In genomic region chr7:73832806-73833205, GRCh38 we compare ENCODE assay signal across 17 cellular contexts. TPM values are rescaled to one million over a fixed set of nuclear protein-coding genes. Genes with fewer than 3 reads are reported as not detected.
DNase-seq lines count a peak whose midpoint lies in the region; ATAC-seq and TF ChIP-seq lines count a peak whose summit lies in the region.
"Had no signal": no experiment of that assay in that cellular context is flagged by ENCODE, and none has a peak within 500 bp of the region (broad histone marks: within the 10 kb centered on the region; RNA-seq: fewer than 3 reads in every experiment).

No MANE protein-coding gene starts in this region.

- H3K4me3 Mint-ChIP-seq in effector memory CD8-positive, alpha-beta T cell: no peak overlapping the region
- H3K4me3 Mint-ChIP-seq: activated B cell treated with CpG ODN at 0.5 μM for 24 hours; CD14-positive monocyte; stimulated activated naive CD8-positive, alpha-beta T cell treated with anti-CD3 and anti-CD28 coated beads, Interleukin-15, Interleukin-2, amounts not matched to agents 100 ng/mL and 50 ng/mL, for 24 hours; T-cell had no signal

- RAD21 ChIA-PET in HCT116 (lab: Charles Lee; ENCODE audit: low non-redundant PET in 1 of 2, low total read pairs in 2 of 2, uncharacterized antibody in 2 of 2, unreplicated experiment in 2 of 2): interaction anchor here (0.5 to 1.7 kb wide), 7 partner anchors 9 to 235 kb away, joined by 3 to 7 read pairs (median 4); partner anchors contain the start of gene METTL27 (in 1 of the 2)

- H3K9me2 ChIP-seq in HCT116 (ENCODE audit: insufficient read depth): no peaks in the 10 kb centered on the region

- H3K4me3 ChIP-seq in HCT116 (replicated peaks in 1 of 2; ENCODE audit: low read depth in 1 of 2, low read length in 2 of 2) (peak overlapping the region; percentile 93 to 96), kidney epithelial cell (ENCODE audit: low read depth, low read length) (peak overlapping the region; percentile 58), suprapubic skin (peak overlapping the region; percentile 47)

- no peak for TF ChIP-seq EP300 in suprapubic skin (IDR thresholded peaks at IDR 0.05)

- CTCF ChIA-PET in HCT116 (lab: Charles Lee): interaction anchor here (0.6 to 1.9 kb wide), 9 partner anchors 9 to 374 kb away, joined by 3 to 8 read pairs (median 3); partner anchors contain the start of gene METTL27

- H3K9me3 ChIP-seq in HCT116 (ENCODE audit: control insufficient read depth in 1 of 2, insufficient read depth in 1 of 2, low read depth in 1 of 2, low read length in 2 of 2): no peaks in the 10 kb centered on the region
- H3K9me3 ChIP-seq in suprapubic skin: no peaks in the 10 kb centered on the region
- H3K9me3 ChIP-seq: neutrophil had no signal

- ATAC-seq in HCT116 (no peak), HG03095 (IDR thresholded peaks at IDR 0.05; ENCODE audit: unreplicated experiment) (no peak), GM21423 (IDR thresholded peaks at IDR 0.05; ENCODE audit: unreplicated experiment) (no peak)
- ATAC-seq in effector memory CD8-positive, alpha-beta T cell (replicated peaks): no peak
- ATAC-seq: T-cell had no signal

- intact Hi-C loops in HCT116 (cut with micrococcal nuclease): loop anchor here (1.0 to 2.0 kb wide), 2 partner anchors 18 to 92 kb away; no protein-coding TSS in a partner anchor

- BruUV-seq in HCT116 (replicated peaks; lab: Mats Ljungman, UMichigan): TSS peak; percentile 17

- H3K36me3 Mint-ChIP-seq in effector memory CD8-positive, alpha-beta T cell (ENCODE audit: insufficient read depth): no peaks in the 10 kb centered on the region
- H3K36me3 Mint-ChIP-seq: T-cell had no signal

- H3K27ac Mint-ChIP-seq in effector memory CD8-positive, alpha-beta T cell: no peak overlapping the region
- H3K27ac Mint-ChIP-seq: activated B cell treated with CpG ODN at 0.5 μM for 24 hours; stimulated activated naive CD8-positive, alpha-beta T cell treated with anti-CD3 and anti-CD28 coated beads, Interleukin-15, Interleukin-2, amounts not matched to agents 100 ng/mL and 50 ng/mL, for 24 hours; T-cell had no signal

- TF ChIP-seq RAD21 in HCT116 (IDR thresholded peaks at IDR 0.05; ENCODE audit: low read depth): no peak

- H3K27me3 ChIP-seq in HCT116 (ENCODE audit: insufficient read depth, low read length): no peaks in the 10 kb centered on the region
- H3K27me3 ChIP-seq in kidney epithelial cell (ENCODE audit: control insufficient read depth, insufficient read depth, low read length): no peaks in the 10 kb centered on the region
- no peaks in the 10 kb centered on the region for H3K27me3 ChIP-seq in suprapubic skin

- POLR2A ChIA-PET in HCT116 (lab: Charles Lee): interaction anchor here (0.7 to 5.4 kb wide), 16 partner anchors 10 to 447 kb away, joined by 3 to 87 read pairs (median 10); partner anchors contain the start of genes ABHD11, CLDN3, METTL27 and MLXIPL

- peak overlapping the region; percentile 99 for H3K4me2 ChIP-seq in HCT116 (ENCODE audit: low read length)

- TF ChIP-seq POLR2A in HCT116 (IDR thresholded peaks at IDR 0.05; ENCODE audit: borderline replicate concordance, extremely low read depth, insufficient read depth, insufficient read length): no peak
- TF ChIP-seq POLR2A in suprapubic skin (IDR thresholded peaks at IDR 0.05): no peak

- H3K9me3 Mint-ChIP-seq in effector memory CD8-positive, alpha-beta T cell: no peaks in the 10 kb centered on the region
- H3K9me3 Mint-ChIP-seq: activated B cell treated with CpG ODN at 0.5 μM for 24 hours; stimulated activated naive CD8-positive, alpha-beta T cell treated with anti-CD3 and anti-CD28 coated beads, Interleukin-15, Interleukin-2, amounts not matched to agents 100 ng/mL and 50 ng/mL, for 24 hours; T-cell had no signal

- TF ChIP-seq CTCF in HCT116 (IDR thresholded peaks at IDR 0.05 in 2 of 3, conservative IDR thresholded peaks at IDR 0.05 in 1 of 3; ENCODE audit: borderline replicate concordance in 1 of 3, insufficient read depth in 1 of 3, low read depth in 2 of 3, low read length in 2 of 3) (no peak), kidney epithelial cell (IDR thresholded peaks at IDR 0.05; ENCODE audit: insufficient read depth, low read length, poor library complexity, severe bottlenecking) (no peak), suprapubic skin (IDR thresholded peaks at IDR 0.05) (no peak)

- H3K27ac ChIP-seq in HCT116 (ENCODE audit: low read depth, low read length) (peak overlapping the region; percentile 96), suprapubic skin (peak overlapping the region; percentile 89)
- H3K27ac ChIP-seq: neutrophil had no signal

- H3K36me3 ChIP-seq in HCT116 (ENCODE audit: control insufficient read depth in 1 of 2, insufficient read depth in 2 of 2, low read length in 2 of 2) (0 out of 4 replicates have a peak, but pooled peaks cover 0 to 7% of the 10 kb centered on the region in 2 experiments), kidney epithelial cell (ENCODE audit: control insufficient read depth, insufficient read depth, low read length) (no peaks in the 10 kb centered on the region), suprapubic skin (no peaks in the 10 kb centered on the region)
- H3K36me3 ChIP-seq: neutrophil had no signal

- H3K27me3 Mint-ChIP-seq in effector memory CD8-positive, alpha-beta T cell: peaks cover 23 to 26% of the 10 kb centered on the region in 2 donors

- peaks cover 23% of the 10 kb centered on the region for H3K79me2 ChIP-seq in HCT116 (ENCODE audit: insufficient read depth, low read length)

- WGBS in suprapubic skin: 53% methylated on average over 13 of the region's 13 CpGs

- H3K9ac ChIP-seq in HCT116 (ENCODE audit: low read length): peak overlapping the region; percentile 99

- DNase-seq in HCT116 (ENCODE audit: low read depth, low spot score) (no peak), SW480 (ENCODE audit: low spot score) (peak; percentile 54), kidney epithelial cell (ENCODE audit: low read depth) (no peak), suprapubic skin (ENCODE audit: low spot score in 2 of 2) (no peak)
- DNase-seq in effector memory CD8-positive, alpha-beta T cell: no peak
- DNase-seq: activated B cell treated with CpG ODN at 0.5 μM for 24 hours, activated gamma-delta T cell, aorta, NCI-H1694, T-cell had no signal

- no peaks in the 10 kb centered on the region for H4K20me1 ChIP-seq in HCT116 (ENCODE audit: insufficient read depth)

- peaks cover 47 to 76% of the 10 kb centered on the region in 2 experiments for H3K4me1 ChIP-seq in HCT116 (ENCODE audit: control insufficient read depth in 1 of 2, insufficient read depth in 2 of 2, low read length in 2 of 2)
- peaks cover 54% of the 10 kb centered on the region for H3K4me1 ChIP-seq in suprapubic skin

- no peak overlapping the region for H2AFZ ChIP-seq in HCT116 (ENCODE audit: low read depth, low read length, poor library complexity, severe bottlenecking)

- peaks cover 10% of the 10 kb centered on the region in 2 donors for H3K4me1 Mint-ChIP-seq in effector memory CD8-positive, alpha-beta T cell (ENCODE audit: low read depth in 2 of 2)

TF ChIP-seq in HCT116, 20 proteins besides CTCF, POLR2A, EP300 and RAD21 (continues in another document):
- TF ChIP-seq TCF7L2 (IDR thresholded peaks at IDR 0.05; ENCODE audit: borderline replicate concordance, extremely low read depth, insufficient read depth, insufficient read length): no peak
- no peak for TF ChIP-seq ELF1 (IDR thresholded peaks at IDR 0.05; ENCODE audit: borderline replicate concordance, low read depth)
- TF ChIP-seq MAX (IDR thresholded peaks at IDR 0.05): no peak
- no peak for TF ChIP-seq EZH2phosphoT487 (IDR thresholded peaks at IDR 0.05; ENCODE audit: borderline replicate concordance)
- no peak for TF ChIP-seq CBX3 (IDR thresholded peaks at IDR 0.05; ENCODE audit: low read depth)
- TF ChIP-seq JUND (IDR thresholded peaks at IDR 0.05): no peak
- no peak for TF ChIP-seq EZH2 (IDR thresholded peaks at IDR 0.05)
- no peak for TF ChIP-seq SIN3A (IDR thresholded peaks at IDR 0.05; ENCODE audit: low read depth)
- TF ChIP-seq CEBPB (IDR thresholded peaks at IDR 0.05; ENCODE audit: low read depth): no peak
- no peak for TF ChIP-seq SRF (IDR thresholded peaks at IDR 0.05; ENCODE audit: low read depth)
- no peak for TF ChIP-seq SP1 (IDR thresholded peaks at IDR 0.05; ENCODE audit: low read depth)
- no peak for TF ChIP-seq ATF3 (IDR thresholded peaks at IDR 0.05)
- no peak for TF ChIP-seq ZBTB33 (IDR thresholded peaks at IDR 0.05; ENCODE audit: extremely low read depth, insufficient replicate concordance, low read length)
- no peak for TF ChIP-seq FOSL1 (IDR thresholded peaks at IDR 0.05; ENCODE audit: low read depth)
- no peak for TF ChIP-seq EGR1 (IDR thresholded peaks at IDR 0.05; ENCODE audit: low read depth)

RNA-seq across cellular contexts. Expression of gene CLDN4, which starts 2.0 kb away (rescaled TPM):
- total RNA-seq in HCT116 (2021; ENCODE audit: unreplicated experiment): 234 TPM
- polyA plus RNA-seq in HCT116 (2012): 401 and 646 TPM in 2 replicates
- 892 and 990 TPM in 2 replicates for total RNA-seq in kidney epithelial cell
- 100 to 1,000 TPM in 3 of 4 donors, 10 to 100 TPM in 1; 82.6 to 389 (median 254) TPM for total RNA-seq in suprapubic skin
- total RNA-seq: activated B cell treated with CpG ODN at 0.5 μM for 24 hours, lung microvascular endothelial cell had no signal
- polyA plus RNA-seq: CD14-positive monocyte had no signal

RNA-seq across cellular contexts. Expression of gene METTL27, which starts 9.5 kb away (rescaled TPM):
- 30.4 TPM for total RNA-seq in HCT116 (2021; ENCODE audit: unreplicated experiment)
- polyA plus RNA-seq in HCT116 (2012): 36.9 and 40.2 TPM in 2 replicates
- 1.5 and 2.6 TPM in 2 replicates for total RNA-seq in kidney epithelial cell
- total RNA-seq in suprapubic skin: 1 to 10 TPM in 3 of 4 donors, not detected in 1; 2.0 to 6.8 (median 2.9) TPM

RNA-seq across cellular contexts. Expression of gene TMEM270, which starts 28.2 kb away (rescaled TPM):
- 1.1 TPM for total RNA-seq in HCT116 (2021; ENCODE audit: unreplicated experiment)
- polyA plus RNA-seq in HCT116 (2012): 0.81 and 0.85 TPM in 2 replicates
- not detected in 2 replicates for total RNA-seq in kidney epithelial cell
- not detected for total RNA-seq in suprapubic skin
- total RNA-seq: activated B cell treated with CpG ODN at 0.5 μM for 24 hours, aorta, lung microvascular endothelial cell, RPMI7951, T-cell had no signal
- polyA plus RNA-seq: aorta, CD14-positive monocyte had no signal
